Comparison of ENCODE assay signal across 22 cellular contexts in the genomic region with DNA sequence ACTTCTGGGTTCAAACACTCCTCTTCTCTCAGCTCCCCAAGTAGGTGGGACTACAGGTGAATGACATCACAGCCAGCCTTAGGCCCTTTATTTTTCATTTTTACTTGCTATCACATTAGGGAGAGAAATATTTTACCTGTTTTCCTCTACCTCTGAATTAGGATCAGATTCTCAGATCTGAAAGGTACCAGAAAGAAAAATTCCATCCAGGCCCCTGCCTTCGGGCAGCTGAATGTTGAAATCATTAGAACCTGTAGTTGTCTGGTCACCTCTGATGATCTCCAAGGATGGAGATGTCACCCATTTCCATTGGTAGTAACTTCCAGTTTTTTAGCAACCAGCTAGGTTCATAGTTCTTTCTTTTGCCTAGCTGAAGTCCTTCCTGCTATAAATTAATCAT.
"Had no signal": no experiment of that assay in that cellular context is flagged by ENCODE, and none has a peak within 500 bp of the region (broad histone marks: within the 10 kb centered on the region; RNA-seq: fewer than 3 reads in every experiment).

No MANE protein-coding gene starts in this region.

- ATAC-seq: Panc1, PC-3, SK-N-SH treated with all-trans-retinoic acid at 6 μM for 48 hours had no signal

- H3K27ac ChIP-seq: RWPE1 had no signal

- DNase-seq: KBM-7, MV-4-11, NCI-H1092, NCI-H1105 treated with DMSO at 0.1 percent for 48 hours, NCI-H1417 treated with DMSO at 0.1 percent for 48 hours, NCI-H146, NCI-H1694 treated with DMSO at 0.1 percent for 48 hours, NCI-H1930, NCI-H2081, NCI-H2107, NCI-H2171, NCI-H226, NCI-H446, NCI-H510A, NCI-H524 treated with DMSO at 0.1 percent for 48 hours, NCI-H69, NCI-H774, PC-3, SHP77 had no signal
